ENCODE assay signal across 26 cellular contexts in genomic region chr11:57936050-57936418, GRCh38.
"Had no signal": no experiment of that assay in that cellular context is flagged by ENCODE, and none has a peak within 500 bp of the region (broad histone marks: within the 10 kb centered on the region; RNA-seq: fewer than 3 reads in every experiment).

No MANE protein-coding gene starts in this region.

- H3K27ac ChIP-seq: brain microvascular endothelial cell, Peyer's patch, RWPE1 had no signal

- H3K36me3 Mint-ChIP-seq: activated CD4-positive, alpha-beta memory T cell treated with anti-CD3 and anti-CD28 coated beads for 36 hours; activated naive CD4-positive, alpha-beta T cell treated with anti-CD3 and anti-CD28 coated beads, Interleukin-2, amount 50 U/mL, for 72 hours had no signal

- H3K27me3 ChIP-seq: brain microvascular endothelial cell, Peyer's patch had no signal

- H3K4me1 Mint-ChIP-seq: activated CD4-positive, alpha-beta T cell treated with anti-CD3 and anti-CD28 coated beads, Interleukin-2, amount 10 ng/mL, durations not matched to agents 7 days and 5 days; activated naive CD8-positive, alpha-beta T cell treated with anti-CD3 and anti-CD28 coated beads, Interleukin-2, amount 50 U/mL, for 24 hours had no signal

- DNase-seq: activated CD4-positive, alpha-beta memory T cell treated with anti-CD3 and anti-CD28 coated beads for 36 hours; activated CD4-positive, alpha-beta T cell treated with anti-CD3 and anti-CD28 coated beads, Interleukin-2, amount 10 ng/mL, durations not matched to agents 7 days and 5 days; activated CD4-positive, CD25-positive, alpha-beta regulatory T cell; activated CD8-positive, alpha-beta memory T cell treated with anti-CD3 and anti-CD28 coated beads for 24 hours; activated effector memory CD4-positive, alpha-beta T cell treated with anti-CD3 and anti-CD28 coated beads, Interleukin-2, amount 50 U/mL, for 16 hours; activated naive CD4-positive, alpha-beta T cell treated with Interleukin-2 at 50 U/mL for 16 hours; activated naive CD8-positive, alpha-beta T cell treated with anti-CD3 and anti-CD28 coated beads, Interleukin-2, amount 50 U/mL, for 24 hours; activated T-cell treated with anti-CD3 and anti-CD28 coated beads, Interleukin-2, amount 50 U/mL, for 4 hours; amniotic stem cell; brain microvascular endothelial cell; NCI-H1105; NCI-H1436; NCI-H1694 treated with DMSO at 0.1 percent for 48 hours; NCI-H2029 treated with DMSO at 0.1 percent for 48 hours; NCI-H345; NCI-H510A; NCI-H526 treated with DMSO at 0.1 percent for 48 hours; NCI-H82; NK-92 treated with Interleukin-12 subunit alpha and Interleukin-12 subunit beta, amount 100 ng/mL, for 24 hours; OCI-M1; Peyer's patch; SHP77 treated with DMSO at 0.1 percent for 48 hours had no signal

- H3K4me3 Mint-ChIP-seq: activated CD4-positive, alpha-beta memory T cell treated with anti-CD3 and anti-CD28 coated beads for 36 hours; activated CD4-positive, alpha-beta T cell treated with anti-CD3 and anti-CD28 coated beads, Interleukin-2, amount 10 ng/mL, durations not matched to agents 7 days and 5 days; activated naive CD8-positive, alpha-beta T cell treated with anti-CD3 and anti-CD28 coated beads, Interleukin-2, amount 50 U/mL, for 24 hours; activated T-cell treated with anti-CD3 and anti-CD28 coated beads, Interleukin-2, amount 50 U/mL, for 4 hours; T-helper 1 cell treated with Interleukin-12 subunit alpha and Interleukin-12 subunit beta and Interleukin-4 antibody, amounts not matched to agents 30 μg/mL and 1 μg/mL, for 36 hours had no signal

- FAIRE-seq: K562 had no signal

- H3K4me3 ChIP-seq: K562, Peyer's patch had no signal

- H3K4me1 ChIP-seq: Peyer's patch had no signal

- H3K27ac Mint-ChIP-seq: activated CD4-positive, alpha-beta memory T cell treated with anti-CD3 and anti-CD28 coated beads for 36 hours; activated CD4-positive, alpha-beta T cell treated with anti-CD3 and anti-CD28 coated beads, Interleukin-2, amount 10 ng/mL, durations not matched to agents 7 days and 5 days; activated naive CD4-positive, alpha-beta T cell treated with anti-CD3 and anti-CD28 coated beads, Interleukin-2, amount 50 U/mL, for 72 hours; activated naive CD8-positive, alpha-beta T cell treated with anti-CD3 and anti-CD28 coated beads, Interleukin-2, amount 50 U/mL, for 24 hours; T-helper 1 cell treated with Interleukin-12 subunit alpha and Interleukin-12 subunit beta and Interleukin-4 antibody, amounts not matched to agents 30 μg/mL and 1 μg/mL, for 36 hours had no signal

- ATAC-seq: activated naive CD4-positive, alpha-beta T cell treated with anti-CD3 and anti-CD28 coated beads, Interleukin-2, amount 50 U/mL, for 72 hours; activated naive CD8-positive, alpha-beta T cell treated with anti-CD3 and anti-CD28 coated beads, Interleukin-2, amount 50 U/mL, for 24 hours; activated T-cell treated with anti-CD3 and anti-CD28 coated beads, Interleukin-2, amount 50 U/mL, for 4 hours; K562 had no signal

- H3K9me3 Mint-ChIP-seq: activated CD4-positive, alpha-beta memory T cell treated with anti-CD3 and anti-CD28 coated beads for 36 hours; activated CD4-positive, alpha-beta T cell treated with anti-CD3 and anti-CD28 coated beads, Interleukin-2, amount 10 ng/mL, durations not matched to agents 7 days and 5 days; activated naive CD4-positive, alpha-beta T cell treated with anti-CD3 and anti-CD28 coated beads, Interleukin-2, amount 50 U/mL, for 72 hours; activated naive CD8-positive, alpha-beta T cell treated with anti-CD3 and anti-CD28 coated beads, Interleukin-2, amount 50 U/mL, for 24 hours; activated T-cell treated with anti-CD3 and anti-CD28 coated beads, Interleukin-2, amount 50 U/mL, for 4 hours; T-helper 1 cell treated with Interleukin-12 subunit alpha and Interleukin-12 subunit beta and Interleukin-4 antibody, amounts not matched to agents 30 μg/mL and 1 μg/mL, for 36 hours had no signal

- H3K9me3 ChIP-seq: Peyer's patch had no signal

- H3K36me3 ChIP-seq: brain microvascular endothelial cell, Peyer's patch had no signal
